ENCODE assay signal across 9 cellular contexts in the genomic region with DNA sequence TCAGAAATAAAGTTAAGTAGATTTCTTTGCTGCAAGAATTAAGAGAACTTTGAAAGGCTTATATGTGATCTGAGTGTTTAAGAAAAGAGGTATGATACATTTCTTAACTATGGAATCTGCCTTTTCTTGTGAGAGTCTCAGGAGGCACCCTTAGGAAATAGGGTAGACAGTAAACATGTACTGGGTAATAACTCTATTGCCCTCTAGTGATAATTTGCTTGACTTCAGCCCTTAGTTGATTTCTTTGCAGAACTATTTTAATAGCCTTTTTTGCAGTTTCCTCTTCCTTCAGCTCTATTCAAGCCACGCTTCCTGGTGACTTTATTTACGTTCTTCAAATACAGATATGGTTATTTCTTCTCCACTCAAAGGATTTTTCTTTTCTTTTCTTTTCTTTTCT. TPM values are rescaled to one million over a fixed set of nuclear protein-coding genes. Genes with fewer than 3 reads are reported as not detected.
DNase-seq lines count a peak whose midpoint lies in the region; ATAC-seq, FAIRE-seq and TF ChIP-seq lines count a peak whose summit lies in the region.
"Had no signal": no experiment of that assay in that cellular context is flagged by ENCODE, and none has a peak within 500 bp of the region (broad histone marks: within the 10 kb centered on the region; RNA-seq: fewer than 3 reads in every experiment).

No MANE protein-coding gene starts in this region.

- DNase-seq in NCI-H748 treated with DMSO at 0.1 percent for 48 hours (lab: John Stamatoyannopoulos, UW) (peak; percentile 18), pancreas (no peak), colonic mucosa (no peak), DMS153 (lab: John Stamatoyannopoulos, UW) (no peak), T-helper 17 cell (no peak)
- no peak for DNase-seq in effector CD8-positive, alpha-beta T cell (lab: John Stamatoyannopoulos, UW)

- H3K4me1 Mint-ChIP-seq in T-helper 17 cell: no peaks in the 10 kb centered on the region

- ATAC-seq in GM18502 (IDR thresholded peaks at IDR 0.05; ENCODE audit: poor library complexity, unreplicated experiment) (peak; percentile 43), pancreas (peak in 3 of 4 donors; percentile 60 to 79 (median 74)), T-helper 17 cell (no peak)

- FAIRE-seq in endometrium (lab: Jason Lieb, UNC) (peak; percentile 84), pancreas (lab: Jason Lieb, UNC) (peak; percentile 51)

- H3K27me3 ChIP-seq in pancreas (no peaks in the 10 kb centered on the region), colonic mucosa (no peaks in the 10 kb centered on the region)

- TF ChIP-seq CTCF in pancreas (IDR thresholded peaks at IDR 0.05): peak in 2 of 4 donors; percentile 7 to 12
- TF ChIP-seq CTCF in colonic mucosa (IDR thresholded peaks at IDR 0.05): no peak

- intact Hi-C loops in pancreas (cut with DNase I): no loop called here
- intact Hi-C loops in colonic mucosa (cut with DNase I): no loop called here

- no peak overlapping the region for H3K27ac Mint-ChIP-seq in T-helper 17 cell

- H3K9me3 ChIP-seq in pancreas: no peaks in the 10 kb centered on the region
- no peaks in the 10 kb centered on the region for H3K9me3 ChIP-seq in colonic mucosa
- no peaks in the 10 kb centered on the region for H3K9me3 ChIP-seq in T-helper 17 cell (ENCODE audit: control insufficient read depth, low read length, poor library complexity, severe bottlenecking)

- H3K4me3 ChIP-seq in pancreas (no peak overlapping the region), colonic mucosa (no peak overlapping the region)

- no peak overlapping the region for H3K4me3 Mint-ChIP-seq in T-helper 17 cell

- H3K4me1 ChIP-seq in pancreas: no peaks in the 10 kb centered on the region
- no peaks in the 10 kb centered on the region for H3K4me1 ChIP-seq in colonic mucosa

- H3K36me3 ChIP-seq in pancreas: no peaks in the 10 kb centered on the region
- no peaks in the 10 kb centered on the region for H3K36me3 ChIP-seq in colonic mucosa

- peaks cover 19% of the 10 kb centered on the region for H3K27me3 Mint-ChIP-seq in T-helper 17 cell

- no peaks in the 10 kb centered on the region for H3K36me3 Mint-ChIP-seq in T-helper 17 cell (ENCODE audit: low read depth)

- 35 to 46% methylated on average over 2 of the region's 2 CpGs for WGBS in pancreas, 2 donors

- no peak overlapping the region for H3K9ac ChIP-seq in colonic mucosa (ENCODE audit: low read depth in 2 of 2, low read length in 2 of 2)

- no peak overlapping the region for H3K27ac ChIP-seq in pancreas
- no peak overlapping the region for H3K27ac ChIP-seq in colonic mucosa

RNA-seq across cellular contexts. Expression of gene CCNA1, which starts 37.0 kb away (rescaled TPM):
- total RNA-seq in pancreas: under 1 TPM in 1 of 6 donors, not detected in 5; 0.12 TPM
- under 1 TPM in 1 of 2 donors, not detected in 1; 0.19 TPM for polyA plus RNA-seq in pancreas
- total RNA-seq in colonic mucosa: not detected
- total RNA-seq in T-helper 17 cell: not detected
- total RNA-seq: urinary bladder had no signal

RNA-seq across cellular contexts. Expression of gene SPART, which starts 49.1 kb away (rescaled TPM):
- total RNA-seq in pancreas (10 to 100 TPM in 5 of 6 donors, 1 to 10 TPM in 1; 9.2 to 18.7 (median 12.0) TPM), colonic mucosa (10 to 100 TPM in 1 of 2 donors, 1 to 10 TPM in 1; 5.0 to 11.4 TPM), T-helper 17 cell (10 to 100 TPM; 25.6 to 34.8 TPM)
- polyA plus RNA-seq in pancreas: 10 to 100 TPM in 1 of 2 donors, 1 to 10 TPM in 1; 5.9 to 16.1 TPM
